In the genomic region with DNA sequence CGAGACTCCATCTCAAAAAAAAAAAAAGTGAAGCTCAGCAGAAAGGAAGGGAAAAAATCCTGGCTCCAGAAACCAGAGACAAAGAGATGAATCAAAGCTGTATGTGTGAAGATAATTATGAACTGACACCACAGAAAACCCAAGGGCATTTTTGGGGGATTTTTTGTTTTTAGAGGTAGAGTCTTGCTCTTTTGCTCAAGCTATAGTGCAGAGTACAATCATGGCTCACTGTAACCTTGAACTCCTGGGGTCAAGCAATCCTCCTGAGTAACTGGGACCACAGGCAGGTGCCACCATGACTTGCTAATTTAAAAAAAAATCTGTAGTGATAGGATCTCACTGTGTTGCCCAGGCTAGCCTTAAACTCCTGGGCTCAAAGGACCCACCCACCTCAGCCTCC, we compare ENCODE assay signal across 1 cellular context.
TF ChIP-seq lines count a peak whose summit lies in the region.

No MANE protein-coding gene starts in this region.

TF ChIP-seq in GM23338, 12 proteins besides CTCF, POLR2A, EP300 and RAD21:
- TF ChIP-seq ZNF331 (CRISPR knock-in tag; IDR thresholded peaks at IDR 0.05; ENCODE audit: low read depth) (no peak), EZH2phosphoT487 (IDR thresholded peaks at IDR 0.05; ENCODE audit: unreplicated experiment) (no peak), ZNF114 (CRISPR knock-in tag; IDR thresholded peaks at IDR 0.05) (no peak)
- TF ChIP-seq, protein P1, sequence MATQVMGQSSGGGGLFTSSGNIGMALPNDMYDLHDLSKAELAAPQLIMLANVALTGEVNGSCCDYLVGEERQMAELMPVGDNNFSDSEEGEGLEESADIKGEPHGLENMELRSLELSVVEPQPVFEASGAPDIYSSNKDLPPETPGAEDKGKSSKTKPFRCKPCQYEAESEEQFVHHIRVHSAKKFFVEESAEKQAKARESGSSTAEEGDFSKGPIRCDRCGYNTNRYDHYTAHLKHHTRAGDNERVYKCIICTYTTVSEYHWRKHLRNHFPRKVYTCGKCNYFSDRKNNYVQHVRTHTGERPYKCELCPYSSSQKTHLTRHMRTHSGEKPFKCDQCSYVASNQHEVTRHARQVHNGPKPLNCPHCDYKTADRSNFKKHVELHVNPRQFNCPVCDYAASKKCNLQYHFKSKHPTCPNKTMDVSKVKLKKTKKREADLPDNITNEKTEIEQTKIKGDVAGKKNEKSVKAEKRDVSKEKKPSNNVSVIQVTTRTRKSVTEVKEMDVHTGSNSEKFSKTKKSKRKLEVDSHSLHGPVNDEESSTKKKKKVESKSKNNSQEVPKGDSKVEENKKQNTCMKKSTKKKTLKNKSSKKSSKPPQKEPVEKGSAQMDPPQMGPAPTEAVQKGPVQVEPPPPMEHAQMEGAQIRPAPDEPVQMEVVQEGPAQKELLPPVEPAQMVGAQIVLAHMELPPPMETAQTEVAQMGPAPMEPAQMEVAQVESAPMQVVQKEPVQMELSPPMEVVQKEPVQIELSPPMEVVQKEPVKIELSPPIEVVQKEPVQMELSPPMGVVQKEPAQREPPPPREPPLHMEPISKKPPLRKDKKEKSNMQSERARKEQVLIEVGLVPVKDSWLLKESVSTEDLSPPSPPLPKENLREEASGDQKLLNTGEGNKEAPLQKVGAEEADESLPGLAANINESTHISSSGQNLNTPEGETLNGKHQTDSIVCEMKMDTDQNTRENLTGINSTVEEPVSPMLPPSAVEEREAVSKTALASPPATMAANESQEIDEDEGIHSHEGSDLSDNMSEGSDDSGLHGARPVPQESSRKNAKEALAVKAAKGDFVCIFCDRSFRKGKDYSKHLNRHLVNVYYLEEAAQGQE (IDR thresholded peaks at IDR 0.05; ENCODE audit: unreplicated experiment): no peak
- TF ChIP-seq, protein P2, sequence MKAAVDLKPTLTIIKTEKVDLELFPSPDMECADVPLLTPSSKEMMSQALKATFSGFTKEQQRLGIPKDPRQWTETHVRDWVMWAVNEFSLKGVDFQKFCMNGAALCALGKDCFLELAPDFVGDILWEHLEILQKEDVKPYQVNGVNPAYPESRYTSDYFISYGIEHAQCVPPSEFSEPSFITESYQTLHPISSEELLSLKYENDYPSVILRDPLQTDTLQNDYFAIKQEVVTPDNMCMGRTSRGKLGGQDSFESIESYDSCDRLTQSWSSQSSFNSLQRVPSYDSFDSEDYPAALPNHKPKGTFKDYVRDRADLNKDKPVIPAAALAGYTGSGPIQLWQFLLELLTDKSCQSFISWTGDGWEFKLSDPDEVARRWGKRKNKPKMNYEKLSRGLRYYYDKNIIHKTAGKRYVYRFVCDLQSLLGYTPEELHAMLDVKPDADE (IDR thresholded peaks at IDR 0.05): no peak
